1 cellular context compared by ENCODE assay signal in genomic region chr6:67897998-67898607, GRCh38.
TF ChIP-seq lines count a peak whose summit lies in the region.

No MANE protein-coding gene starts in this region.

TF ChIP-seq in K562, 482 proteins besides CTCF, POLR2A, EP300 and RAD21 (continued from another document and continues in another):
- TF ChIP-seq ZBTB11 (CRISPR knock-in tag; IDR thresholded peaks at IDR 0.05) (no peak), ETV1 (tag; conservative IDR thresholded peaks at IDR 0.05; ENCODE audit: low read depth) (peak; percentile 73), TEAD4 (IDR thresholded peaks at IDR 0.05; ENCODE audit: low read length) (0 out of 2 replicates have a peak, but pooled peaks have one; percentile 10), TEAD4 (CRISPR knock-in tag; IDR thresholded peaks at IDR 0.05; ENCODE audit: borderline replicate concordance) (no peak), ZBTB9 (CRISPR knock-in tag; IDR thresholded peaks at IDR 0.05) (no peak), CXXC5 (CRISPR knock-in tag; IDR thresholded peaks at IDR 0.05) (peak; percentile 21; the same call in 1 of the 2 replicates), SPI1 (IDR thresholded peaks at IDR 0.05; ENCODE audit: borderline replicate concordance, low read depth, low read length) (peak; percentile 80; the same call in 1 of the 2 replicates), EHMT2 (IDR thresholded peaks at IDR 0.05) (0 out of 2 replicates have a peak, but pooled peaks have one; percentile 24), XRCC3 (IDR thresholded peaks at IDR 0.05) (0 out of 2 replicates have a peak, but pooled peaks have one; percentile 32), YY1 (IDR thresholded peaks at IDR 0.05; ENCODE audit: borderline replicate concordance in 1 of 3, control insufficient read depth in 1 of 3, extremely low read depth in 1 of 3, insufficient read depth in 3 of 3, insufficient read length in 1 of 3, insufficient replicate concordance in 2 of 3, low read depth in 1 of 3, low read length in 2 of 3) (no peak), MGA (IDR thresholded peaks at IDR 0.05) (peak; percentile 64), HOMEZ (CRISPR knock-in tag; IDR thresholded peaks at IDR 0.05) (no peak), REST (CRISPR knock-in tag; IDR thresholded peaks at IDR 0.05; ENCODE audit: low read depth) (no peak), CTCFL (IDR thresholded peaks at IDR 0.05; ENCODE audit: borderline replicate concordance, insufficient read depth, low read depth, low read length, poor library complexity, severe bottlenecking) (no peak), SMARCC2 (IDR thresholded peaks at IDR 0.05; ENCODE audit: low read depth) (no peak), ZNF717 (CRISPR knock-in tag; IDR thresholded peaks at IDR 0.05) (no peak), HINFP (tag; conservative IDR thresholded peaks at IDR 0.05; ENCODE audit: low read depth) (no peak), MTF1 (CRISPR knock-in tag; IDR thresholded peaks at IDR 0.05; ENCODE audit: borderline replicate concordance) (no peak), ATF1 (CRISPR knock-in tag; IDR thresholded peaks at IDR 0.05) (no peak), ATF1 (tag; IDR thresholded peaks at IDR 0.05) (no peak), TARDBP (IDR thresholded peaks at IDR 0.05) (no peak), HMGXB4 (CRISPR knock-in tag; IDR thresholded peaks at IDR 0.05) (no peak)
